In the genomic region with DNA sequence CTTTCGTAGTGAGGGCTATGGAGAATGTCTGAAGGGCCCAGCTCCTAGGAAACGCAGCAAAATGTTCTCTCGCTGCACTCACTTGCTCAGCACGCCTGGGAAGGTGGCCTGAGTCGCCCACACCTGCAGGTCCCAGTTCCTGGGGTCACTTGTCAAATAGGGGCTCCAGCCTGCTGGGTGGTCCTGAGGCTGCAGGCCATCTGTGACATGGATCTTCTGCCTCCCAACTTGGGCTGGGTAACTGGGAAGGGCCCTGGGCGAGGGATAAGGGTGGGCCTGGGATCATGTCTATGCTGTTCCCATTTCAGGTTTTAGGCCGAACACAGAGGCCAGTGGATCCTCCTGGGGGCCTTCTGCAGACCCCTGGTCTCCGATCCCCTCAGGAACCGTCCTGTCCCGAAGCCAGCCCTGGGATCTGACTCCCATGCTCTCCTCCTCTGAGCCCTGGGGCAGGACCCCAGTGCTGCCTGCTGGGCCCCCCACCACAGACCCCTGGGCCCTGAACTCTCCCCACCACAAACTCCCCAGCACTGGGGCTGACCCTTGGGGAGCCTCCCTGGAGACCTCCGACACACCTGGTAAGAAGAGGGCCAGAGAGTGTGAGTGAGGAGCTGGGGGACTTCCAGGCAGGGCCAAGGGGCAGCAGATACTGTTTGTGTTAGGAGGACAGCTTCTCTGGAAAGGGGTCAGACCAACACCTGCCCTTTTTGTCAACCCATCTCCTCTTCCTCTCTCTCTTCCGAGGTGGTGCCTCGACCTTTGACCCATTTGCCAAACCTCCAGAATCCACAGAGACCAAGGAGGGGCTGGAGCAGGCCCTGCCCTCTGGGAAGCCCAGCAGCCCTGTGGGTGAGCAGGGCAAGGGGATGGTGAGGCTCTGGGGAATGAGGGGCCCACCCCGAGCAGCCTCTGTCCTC, we compare ENCODE assay signal across 1 cellular context.
TF ChIP-seq lines count a peak whose summit lies in the region.

No MANE protein-coding gene starts in this region.

TF ChIP-seq in SK-N-SH, 30 proteins besides CTCF, POLR2A, EP300 and RAD21 (continued from another document):
- TF ChIP-seq NFIC (IDR thresholded peaks at IDR 0.05; ENCODE audit: borderline replicate concordance), result no peak
- TF ChIP-seq, protein P1, sequence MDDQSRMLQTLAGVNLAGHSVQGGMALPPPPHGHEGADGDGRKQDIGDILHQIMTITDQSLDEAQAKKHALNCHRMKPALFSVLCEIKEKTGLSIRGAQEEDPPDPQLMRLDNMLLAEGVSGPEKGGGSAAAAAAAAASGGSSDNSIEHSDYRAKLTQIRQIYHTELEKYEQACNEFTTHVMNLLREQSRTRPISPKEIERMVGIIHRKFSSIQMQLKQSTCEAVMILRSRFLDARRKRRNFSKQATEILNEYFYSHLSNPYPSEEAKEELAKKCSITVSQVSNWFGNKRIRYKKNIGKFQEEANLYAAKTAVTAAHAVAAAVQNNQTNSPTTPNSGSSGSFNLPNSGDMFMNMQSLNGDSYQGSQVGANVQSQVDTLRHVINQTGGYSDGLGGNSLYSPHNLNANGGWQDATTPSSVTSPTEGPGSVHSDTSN (IDR thresholded peaks at IDR 0.05), result no peak
- TF ChIP-seq FOXJ3 (CRISPR knock-in tag; IDR thresholded peaks at IDR 0.05), result no peak
- TF ChIP-seq GATA2 (CRISPR knock-in tag; IDR thresholded peaks at IDR 0.05), result no peak
- no peak for TF ChIP-seq ELF1 (IDR thresholded peaks at IDR 0.05)
